In the genomic region with DNA sequence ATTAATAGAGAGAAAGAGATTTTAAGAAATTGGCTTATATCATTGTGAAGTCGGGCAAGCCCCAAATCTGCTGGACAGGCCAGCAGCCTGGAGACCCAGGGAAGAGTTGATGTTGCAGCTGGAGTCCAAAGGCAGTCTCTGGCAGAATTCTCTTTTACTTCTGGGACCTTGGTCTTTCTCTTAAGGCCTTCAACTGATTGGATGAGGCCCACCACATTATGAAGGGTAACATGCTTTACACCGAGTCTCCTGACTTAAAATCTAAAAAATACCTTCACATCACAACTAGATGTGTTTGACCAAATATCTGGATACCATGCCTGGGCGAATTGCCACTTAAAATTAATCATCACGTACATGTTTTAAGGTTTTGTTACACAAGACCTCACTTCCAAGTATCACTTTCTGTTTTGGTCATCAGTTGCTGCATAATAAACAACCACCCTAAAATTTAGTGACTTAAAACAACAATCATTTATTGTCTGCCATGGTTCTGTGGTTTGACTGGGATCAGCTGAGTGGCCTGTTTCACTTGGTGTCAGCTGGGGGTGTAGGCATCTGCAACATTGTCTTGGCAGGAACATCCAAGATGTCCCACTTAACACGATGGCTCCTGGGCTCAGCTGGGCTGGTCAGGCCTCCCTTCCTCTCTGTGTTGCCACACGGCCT, we compare ENCODE assay signal across 9 cellular contexts. TPM values are rescaled to one million over a fixed set of nuclear protein-coding genes. Genes with fewer than 3 reads are reported as not detected.
A peak's percentile ranks its signal among the peaks of the same experiment; 100 is the strongest.
DNase-seq lines count a peak whose midpoint lies in the region; ATAC-seq and TF ChIP-seq lines count a peak whose summit lies in the region.
"Had no signal": no experiment of that assay in that cellular context is flagged by ENCODE, and none has a peak within 500 bp of the region (broad histone marks: within the 10 kb centered on the region; RNA-seq: fewer than 3 reads in every experiment).

No MANE protein-coding gene starts in this region.

- TF ChIP-seq POLR2A in GM19193 (IDR thresholded peaks at IDR 0.05; ENCODE audit: extremely low read depth, insufficient read depth, insufficient read length) (peak; percentile 37), gastroesophageal sphincter (IDR thresholded peaks at IDR 0.05) (no peak)

- DNase-seq in CD4-positive, CD25-positive, alpha-beta regulatory T cell: peak in 1 of 3 donors; percentile 40
- DNase-seq in activated naive CD4-positive, alpha-beta T cell treated with anti-CD3 and anti-CD28 coated beads, Interleukin-2, amount 10 ng/mL, durations not matched to agents 7 days and 5 days: peak; percentile 52
- DNase-seq in G401 (ENCODE audit: low spot score) (no peak), cerebellum (ENCODE audit: low spot score) (no peak)
- DNase-seq: DMS53 had no signal

- TF ChIP-seq EP300 in gastroesophageal sphincter (IDR thresholded peaks at IDR 0.05): no peak

- H3K27ac ChIP-seq in CD4-positive, CD25-positive, alpha-beta regulatory T cell (ENCODE audit: insufficient read depth, low read length, poor library complexity, severe bottlenecking): no peak overlapping the region
- H3K27ac ChIP-seq in gastroesophageal sphincter: no peak overlapping the region

- peaks cover 4% of the 10 kb centered on the region for H3K27me3 ChIP-seq in CD4-positive, CD25-positive, alpha-beta regulatory T cell (ENCODE audit: control insufficient read depth, insufficient read depth, low read length)
- peaks cover under 1% of the 10 kb centered on the region for H3K27me3 ChIP-seq in gastroesophageal sphincter

- H3K9me3 Mint-ChIP-seq in CD4-positive, CD25-positive, alpha-beta regulatory T cell: peaks cover 0 to 2% (median 0%) of the 10 kb centered on the region in 7 donors
- peaks cover 6% of the 10 kb centered on the region for H3K9me3 Mint-ChIP-seq in activated naive CD4-positive, alpha-beta T cell treated with anti-CD3 and anti-CD28 coated beads, Interleukin-2, amount 10 ng/mL, durations not matched to agents 7 days and 5 days

- in situ Hi-C loops in G401 (cut with HindIII; ENCODE audit: low sequenced_read_pairs): no loop called here

- H3K4me1 ChIP-seq in CD4-positive, CD25-positive, alpha-beta regulatory T cell (ENCODE audit: control insufficient read depth, insufficient read depth, low read length, poor library complexity, severe bottlenecking): peaks cover 28% of the 10 kb centered on the region
- H3K4me1 ChIP-seq in gastroesophageal sphincter: peaks cover 0 to 24% (median 5%) of the 10 kb centered on the region in 3 donors

- H3K4me1 Mint-ChIP-seq in CD4-positive, CD25-positive, alpha-beta regulatory T cell: peaks cover 8 to 74% (median 35%) of the 10 kb centered on the region in 4 donors
- H3K4me1 Mint-ChIP-seq in activated naive CD4-positive, alpha-beta T cell treated with anti-CD3 and anti-CD28 coated beads, Interleukin-2, amount 10 ng/mL, durations not matched to agents 7 days and 5 days: peaks cover 80% of the 10 kb centered on the region

- no peak overlapping the region for H3K4me3 ChIP-seq in CD4-positive, CD25-positive, alpha-beta regulatory T cell (ENCODE audit: low read depth, low read length)
- H3K4me3 ChIP-seq in gastroesophageal sphincter: no peak overlapping the region

- H3K4me3 Mint-ChIP-seq in CD4-positive, CD25-positive, alpha-beta regulatory T cell: peak overlapping the region in 3 of 4 donors; percentile 17 to 64 (median 47)
- peak overlapping the region; percentile 56 for H3K4me3 Mint-ChIP-seq in activated naive CD4-positive, alpha-beta T cell treated with anti-CD3 and anti-CD28 coated beads, Interleukin-2, amount 10 ng/mL, durations not matched to agents 7 days and 5 days

- H3K27me3 Mint-ChIP-seq in CD4-positive, CD25-positive, alpha-beta regulatory T cell: peaks cover 41% of the 10 kb centered on the region
- H3K27me3 Mint-ChIP-seq in activated naive CD4-positive, alpha-beta T cell treated with anti-CD3 and anti-CD28 coated beads, Interleukin-2, amount 10 ng/mL, durations not matched to agents 7 days and 5 days: peaks cover 3% of the 10 kb centered on the region

- 77 to 88% methylated on average over 4 of the region's 6 CpGs for WGBS in gastroesophageal sphincter (ENCODE audit: low coverage in 1 of 2), 2 donors

- no peaks in the 10 kb centered on the region for H3K36me3 ChIP-seq in CD4-positive, CD25-positive, alpha-beta regulatory T cell (ENCODE audit: control insufficient read depth, insufficient read depth, low read length)
- no peaks in the 10 kb centered on the region for H3K36me3 ChIP-seq in gastroesophageal sphincter

- no peaks in the 10 kb centered on the region for H3K9me3 ChIP-seq in CD4-positive, CD25-positive, alpha-beta regulatory T cell (ENCODE audit: control insufficient read depth in 2 of 2, low read length in 2 of 2)
- no peaks in the 10 kb centered on the region for H3K9me3 ChIP-seq in gastroesophageal sphincter

- H3K36me3 Mint-ChIP-seq in CD4-positive, CD25-positive, alpha-beta regulatory T cell: peaks cover 24% of the 10 kb centered on the region
- peaks cover 75% of the 10 kb centered on the region for H3K36me3 Mint-ChIP-seq in activated naive CD4-positive, alpha-beta T cell treated with anti-CD3 and anti-CD28 coated beads, Interleukin-2, amount 10 ng/mL, durations not matched to agents 7 days and 5 days

- TF ChIP-seq CTCF in gastroesophageal sphincter (IDR thresholded peaks at IDR 0.05): no peak

- ATAC-seq in CD4-positive, CD25-positive, alpha-beta regulatory T cell (ENCODE audit: low read depth in 2 of 2): no peak
- ATAC-seq in HG03460 (IDR thresholded peaks at IDR 0.05; ENCODE audit: unreplicated experiment): peak; percentile 20
- ATAC-seq in gastroesophageal sphincter: no peak
- ATAC-seq in GM21515 (IDR thresholded peaks at IDR 0.05; ENCODE audit: unreplicated experiment): no peak

- CTCF ChIA-PET in activated naive CD4-positive, alpha-beta T cell treated with anti-CD3 and anti-CD28 coated beads, Interleukin-2, amount 10 ng/mL, durations not matched to agents 7 days and 5 days (lab: Charles Lee): interaction anchor here (0.8 to 2.0 kb wide), 5 partner anchors 18 to 101 kb away, joined by 3 to 6 read pairs (median 5); no protein-coding TSS in a partner anchor

- peak overlapping the region in 2 of 3 donors; percentile 54 to 59 for H3K27ac Mint-ChIP-seq in CD4-positive, CD25-positive, alpha-beta regulatory T cell
- H3K27ac Mint-ChIP-seq in activated naive CD4-positive, alpha-beta T cell treated with anti-CD3 and anti-CD28 coated beads, Interleukin-2, amount 10 ng/mL, durations not matched to agents 7 days and 5 days: peak overlapping the region; percentile 67

RNA-seq across cellular contexts. Expression of gene CD38, which starts 3.4 kb away (rescaled TPM):
- 6.4 TPM for total RNA-seq in CD4-positive, CD25-positive, alpha-beta regulatory T cell
- polyA plus RNA-seq in CD4-positive, CD25-positive, alpha-beta regulatory T cell: 10 to 100 TPM in 2 of 4 donors, 1 to 10 TPM in 2; 4.8 to 14.5 (median 9.3) TPM
- total RNA-seq in G401 (2014; rRNA removed; shearing (Covaris generic)): not detected in 2 replicates
- 1 to 10 TPM; 1.0 to 5.8 (median 2.4) TPM for total RNA-seq in gastroesophageal sphincter
- total RNA-seq in cerebellum: 2.1 TPM
